25 cellular contexts compared by ENCODE assay signal in genomic region chr9:71740199-71740598, GRCh38. TPM values are rescaled to one million over a fixed set of nuclear protein-coding genes. Genes with fewer than 3 reads are reported as not detected.
DNase-seq lines count a peak whose midpoint lies in the region; ATAC-seq and TF ChIP-seq lines count a peak whose summit lies in the region.
"Had no signal": no experiment of that assay in that cellular context is flagged by ENCODE, and none has a peak within 500 bp of the region (broad histone marks: within the 10 kb centered on the region; RNA-seq: fewer than 3 reads in every experiment).

No MANE protein-coding gene starts in this region.

- no peaks in the 10 kb centered on the region for H3K9me3 Mint-ChIP-seq in activated T-cell treated with anti-CD3 and anti-CD28 coated beads, Interleukin-2, amount 50 U/mL, for 72 hours
- H3K9me3 Mint-ChIP-seq in activated T-cell treated with anti-CD3 and anti-CD28 coated beads, Interleukin-2, amount 50 U/mL, for 4 hours = no peaks in the 10 kb centered on the region
- H3K9me3 Mint-ChIP-seq: stimulated activated naive CD8-positive, alpha-beta T cell treated with anti-CD3 and anti-CD28 coated beads, Interleukin-15, Interleukin-2, amounts not matched to agents 100 ng/mL and 50 ng/mL, for 24 hours; T-helper 2 cell treated with Interferon-gamma antibody and Interleukin-4, amounts not matched to agents 5 μg/mL and 100 μg/mL, for 36 hours had no signal

- peak overlapping the region; percentile 46 for H3K27ac Mint-ChIP-seq in activated T-cell treated with anti-CD3 and anti-CD28 coated beads, Interleukin-2, amount 50 U/mL, for 72 hours
- H3K27ac Mint-ChIP-seq: stimulated activated naive CD8-positive, alpha-beta T cell treated with anti-CD3 and anti-CD28 coated beads, Interleukin-15, Interleukin-2, amounts not matched to agents 100 ng/mL and 50 ng/mL, for 24 hours; T-helper 2 cell treated with Interferon-gamma antibody and Interleukin-4, amounts not matched to agents 5 μg/mL and 100 μg/mL, for 36 hours had no signal

- no peak overlapping the region for H3K4me3 Mint-ChIP-seq in activated T-cell treated with anti-CD3 and anti-CD28 coated beads, Interleukin-2, amount 50 U/mL, for 72 hours
- H3K4me3 Mint-ChIP-seq in activated T-cell treated with anti-CD3 and anti-CD28 coated beads, Interleukin-2, amount 50 U/mL, for 4 hours = no peak overlapping the region
- H3K4me3 Mint-ChIP-seq: stimulated activated naive CD8-positive, alpha-beta T cell treated with anti-CD3 and anti-CD28 coated beads, Interleukin-15, Interleukin-2, amounts not matched to agents 100 ng/mL and 50 ng/mL, for 24 hours; T-helper 2 cell treated with Interferon-gamma antibody and Interleukin-4, amounts not matched to agents 5 μg/mL and 100 μg/mL, for 36 hours had no signal

- DNase-seq in activated T-cell treated with anti-CD3 and anti-CD28 coated beads, Interleukin-2, amount 50 U/mL, for 72 hours = no peak
- DNase-seq in activated T-cell treated with anti-CD3 and anti-CD28 coated beads, Interleukin-2, amount 50 U/mL, for 4 hours = no peak
- DNase-seq in spleen (no peak), NCI-H82 (lab: John Stamatoyannopoulos, UW) (no peak)
- DNase-seq: activated CD4-positive, CD25-positive, alpha-beta regulatory T cell; activated naive CD4-positive, alpha-beta T cell treated with Interleukin-2 at 50 U/mL for 16 hours; activated T-cell treated with anti-CD3 and anti-CD28 coated beads, Interleukin-2, amount 50 U/mL, for 1 hour; amniotic stem cell; EL; IMR-90; lower lobe of right lung; NCI-H1417 treated with DMSO at 0.1 percent for 48 hours; NCI-H524 treated with DMSO at 0.1 percent for 48 hours; occipital lobe; SK-N-SH had no signal

- peak overlapping the region; percentile 12 for H3K9ac ChIP-seq in mucosa of stomach (ENCODE audit: low read length)
- H3K9ac ChIP-seq: BLaER1, SK-N-SH had no signal

- peaks cover 37% of the 10 kb centered on the region for H3K4me1 ChIP-seq in mucosa of stomach (ENCODE audit: control insufficient read depth, insufficient read depth, low read length)
- H3K4me1 ChIP-seq in urinary bladder (ENCODE audit: insufficient read depth) = no peaks in the 10 kb centered on the region
- H3K4me1 ChIP-seq in spleen = peaks cover 0 to 38% (median 6%) of the 10 kb centered on the region in 6 donors
- H3K4me1 ChIP-seq: BLaER1 had no signal

- H3K27me3 ChIP-seq in mucosa of stomach (ENCODE audit: control insufficient read depth, insufficient read depth, low read length) (no peaks in the 10 kb centered on the region), spleen (replicated peaks in 1 of 7) (no peaks in the 10 kb centered on the region)
- H3K27me3 ChIP-seq: BLaER1, cardiac muscle cell, tibial nerve had no signal

- H3K36me3 ChIP-seq in mucosa of stomach (ENCODE audit: control insufficient read depth, insufficient read depth, low read length) = no peaks in the 10 kb centered on the region
- H3K36me3 ChIP-seq in urinary bladder (ENCODE audit: insufficient read depth) = no peaks in the 10 kb centered on the region
- peaks cover 0 to 91% (median 44%) of the 10 kb centered on the region in 6 donors for H3K36me3 ChIP-seq in spleen
- H3K36me3 ChIP-seq: cardiac muscle cell had no signal

- TF ChIP-seq CTCF in spleen (IDR thresholded peaks at IDR 0.05 in 8 of 11, conservative IDR thresholded peaks at IDR 0.05 in 3 of 11) = no peak

- intact Hi-C loops in spleen (cut with DNase I; ENCODE audit: low total_unique reads) = no loop called here

- no peak for ATAC-seq in activated T-cell treated with anti-CD3 and anti-CD28 coated beads, Interleukin-2, amount 50 U/mL, for 72 hours (replicated peaks in 1 of 2)
- ATAC-seq in activated T-cell treated with anti-CD3 and anti-CD28 coated beads, Interleukin-2, amount 50 U/mL, for 4 hours = no peak
- ATAC-seq in esophagus mucosa = peak; percentile 72
- ATAC-seq in HG02588 (IDR thresholded peaks at IDR 0.05; ENCODE audit: unreplicated experiment) = no peak

- peaks cover 8% of the 10 kb centered on the region for H3K4me1 Mint-ChIP-seq in activated T-cell treated with anti-CD3 and anti-CD28 coated beads, Interleukin-2, amount 50 U/mL, for 72 hours (ENCODE audit: low read depth)
- peaks cover 7% of the 10 kb centered on the region for H3K4me1 Mint-ChIP-seq in activated T-cell treated with anti-CD3 and anti-CD28 coated beads, Interleukin-2, amount 50 U/mL, for 4 hours (ENCODE audit: low read depth)

- 91% methylated on average over 2 of the region's 2 CpGs for WGBS in urinary bladder
- 89 to 95% (median 93%) methylated on average over 2 of the region's 2 CpGs for WGBS in spleen, 5 donors

- peaks cover 3 to 15% of the 10 kb centered on the region in 2 donors for H3K36me3 Mint-ChIP-seq in activated T-cell treated with anti-CD3 and anti-CD28 coated beads, Interleukin-2, amount 50 U/mL, for 72 hours (ENCODE audit: insufficient read depth in 2 of 2)
- peaks cover 46% of the 10 kb centered on the region for H3K36me3 Mint-ChIP-seq in activated T-cell treated with anti-CD3 and anti-CD28 coated beads, Interleukin-2, amount 50 U/mL, for 4 hours (ENCODE audit: insufficient read depth)

- H3K27ac ChIP-seq in urinary bladder (ENCODE audit: low read depth) = peak overlapping the region; percentile 41
- H3K27ac ChIP-seq in spleen = no peak overlapping the region
- H3K27ac ChIP-seq: BLaER1, cardiac muscle cell, HL-60, lower lobe of right lung had no signal

- H3K9me3 ChIP-seq in mucosa of stomach (ENCODE audit: control insufficient read depth, low read length) = no peaks in the 10 kb centered on the region
- no peaks in the 10 kb centered on the region for H3K9me3 ChIP-seq in spleen
- H3K9me3 ChIP-seq: BLaER1, lower lobe of right lung, SK-N-SH, tibial nerve had no signal

- no peak overlapping the region for H3K4me3 ChIP-seq in mucosa of stomach (ENCODE audit: low read length)
- H3K4me3 ChIP-seq in urinary bladder (ENCODE audit: low read depth, low read length) = no peak overlapping the region
- no peak overlapping the region for H3K4me3 ChIP-seq in spleen
- H3K4me3 ChIP-seq: BLaER1, cardiac muscle cell, lower lobe of right lung, tibial nerve had no signal

- no peak for TF ChIP-seq POLR2A in spleen (IDR thresholded peaks at IDR 0.05)

- no peaks in the 10 kb centered on the region for H3K27me3 Mint-ChIP-seq in activated T-cell treated with anti-CD3 and anti-CD28 coated beads, Interleukin-2, amount 50 U/mL, for 72 hours (ENCODE audit: low read depth)
- H3K27me3 Mint-ChIP-seq in activated T-cell treated with anti-CD3 and anti-CD28 coated beads, Interleukin-2, amount 50 U/mL, for 4 hours (ENCODE audit: low read depth) = no peaks in the 10 kb centered on the region
- H3K27me3 Mint-ChIP-seq: stimulated activated naive CD8-positive, alpha-beta T cell treated with anti-CD3 and anti-CD28 coated beads, Interleukin-15, Interleukin-2, amounts not matched to agents 100 ng/mL and 50 ng/mL, for 24 hours had no signal

RNA-seq across cellular contexts. Expression of gene CEMIP2, which starts 28.1 kb away (rescaled TPM):
- 10 to 100 TPM; 46.7 to 62.2 TPM for total RNA-seq in activated T-cell treated with anti-CD3 and anti-CD28 coated beads, Interleukin-2, amount 50 U/mL, for 72 hours
- 10 to 100 TPM; 51.1 to 71.9 (median 66.2) TPM for total RNA-seq in activated T-cell treated with anti-CD3 and anti-CD28 coated beads, Interleukin-2, amount 50 U/mL, for 4 hours
- total RNA-seq in esophagus mucosa (10.1 TPM), urinary bladder (62.5 TPM), spleen (100 to 1,000 TPM in 3 of 7 donors, 10 to 100 TPM in 4; 71.8 to 175 (median 99.4) TPM)
- polyA plus RNA-seq in urinary bladder (17.5 TPM), spleen (10 to 100 TPM; 14.2 to 21.1 (median 15.0) TPM)
